Comparison of ENCODE assay signal across 19 cellular contexts in genomic region chr11:6569706-6570105, GRCh38. TPM values are rescaled to one million over a fixed set of nuclear protein-coding genes. Genes with fewer than 3 reads are reported as not detected.
DNase-seq lines count a peak whose midpoint lies in the region; ATAC-seq, FAIRE-seq and TF ChIP-seq lines count a peak whose summit lies in the region.
"Had no signal": no experiment of that assay in that cellular context is flagged by ENCODE, and none has a peak within 500 bp of the region (broad histone marks: within the 10 kb centered on the region; RNA-seq: fewer than 3 reads in every experiment).

No MANE protein-coding gene starts in this region.

- 24% methylated on average over 5 of the region's 5 CpGs for WGBS in K562 (ENCODE audit: insufficient coverage, low coverage, missing lambda C conversion rate)
- WGBS in heart right ventricle, 2 donors = 88% methylated on average over 5 of the region's 5 CpGs

- DNase-seq in activated naive CD4-positive, alpha-beta T cell treated with anti-CD3 and anti-CD28 coated beads, Interleukin-2, amount 10 ng/mL, durations not matched to agents 7 days and 5 days = no peak
- DNase-seq in activated naive CD4-positive, alpha-beta T cell treated with anti-CD3 and anti-CD28 coated beads for 36 hours = no peak
- DNase-seq in GM12892 (ENCODE audit: insufficient read length) = no peak
- DNase-seq in K562 (ENCODE audit: extremely low read depth in 1 of 4, low spot score in 3 of 4) = no peak
- no peak for DNase-seq in NCI-H2227 treated with DMSO at 0.1 percent for 48 hours (lab: John Stamatoyannopoulos, UW)
- DNase-seq in activated T-cell treated with anti-CD3 and anti-CD28 coated beads, Interleukin-2, amount 50 U/mL, for 24 hours = no peak
- DNase-seq in heart right ventricle = no peak
- DNase-seq: Caco-2; CD4-positive, CD25-positive, alpha-beta regulatory T cell; H7 had no signal

- TF ChIP-seq POLR2A in GM12892 (IDR thresholded peaks at IDR 0.05; ENCODE audit: low read depth, low read length) (no peak), K562 (conservative IDR thresholded peaks at IDR 0.05) (no peak)

- H4K20me1 ChIP-seq in K562 (replicated peaks; ENCODE audit: control insufficient read depth, insufficient read depth, low read length) = no peaks in the 10 kb centered on the region

- H3K27ac ChIP-seq in K562 (ENCODE audit: extremely low read depth, low read depth, low read length) (peak overlapping the region; percentile 25; the same call in 1 of the 3 replicates), heart right ventricle (no peak overlapping the region)
- H3K27ac ChIP-seq: BLaER1 treated with 17β-estradiol and CSF1 and Interleukin-3, amounts not matched to agents 10 nM and 100 nM had no signal

- H3K4me3 ChIP-seq in K562 (no peak overlapping the region), heart right ventricle (no peak overlapping the region)
- H3K4me3 ChIP-seq: BLaER1 treated with 17β-estradiol and CSF1 and Interleukin-3, amounts not matched to agents 10 nM and 100 nM had no signal

- H3K9me3 ChIP-seq in K562 (replicated peaks; ENCODE audit: control insufficient read depth, insufficient read depth, low read depth, low read length) = no peaks in the 10 kb centered on the region
- H3K9me3 ChIP-seq in heart right ventricle = no peaks in the 10 kb centered on the region
- H3K9me3 ChIP-seq: Caco-2 had no signal

- BruUV-seq in K562 (replicated peaks; lab: Mats Ljungman, UMichigan) = no TSS peak

- H3K4me1 ChIP-seq in K562 (replicated peaks in 1 of 2; ENCODE audit: control insufficient read depth in 2 of 2, insufficient read depth in 2 of 2, low read length in 2 of 2) (peaks cover 32 to 45% of the 10 kb centered on the region in 2 experiments), heart right ventricle (peaks cover 0 to 27% (median 11%) of the 10 kb centered on the region in 9 donors)
- H3K4me1 ChIP-seq: Caco-2 had no signal

- intact Hi-C loops in activated naive CD4-positive, alpha-beta T cell treated with anti-CD3 and anti-CD28 coated beads for 36 hours (cut with micrococcal nuclease) = no loop called here
- intact Hi-C loops in K562 (cut with micrococcal nuclease) (loop anchor here (2.0 kb wide), 2 partner anchors 33 to 39 kb away; partner anchors contain the start of genes ILK and RRP8), heart right ventricle (cut with DNase I) (no loop called here)

- H3K9ac ChIP-seq in K562 (ENCODE audit: insufficient read depth in 1 of 2, low read depth in 2 of 2, low read length in 2 of 2) = peak overlapping the region in 1 of 2 experiments; percentile 37; a peak in 2 of 4 replicates
- H3K9ac ChIP-seq: BLaER1 treated with 17β-estradiol and CSF1 and Interleukin-3, amounts not matched to agents 10 nM and 100 nM had no signal

- H3K4me2 ChIP-seq in K562 (ENCODE audit: insufficient read depth, low read length) = peak overlapping the region; percentile 53
- H3K4me2 ChIP-seq: GM23338 had no signal

- H3K79me2 ChIP-seq in K562 (ENCODE audit: control insufficient read depth, insufficient read depth, low read length) = no peaks in the 10 kb centered on the region

- no peak for TF ChIP-seq CTCF in K562 (IDR thresholded peaks at IDR 0.05 in 2 of 3, conservative IDR thresholded peaks at IDR 0.05 in 1 of 3; ENCODE audit: insufficient read depth in 2 of 3, low read depth in 1 of 3, low read length in 3 of 3)
- TF ChIP-seq CTCF in nephron (IDR thresholded peaks at IDR 0.05; ENCODE audit: unreplicated experiment in 3 of 3) = no peak
- TF ChIP-seq CTCF in heart right ventricle (IDR thresholded peaks at IDR 0.05) = no peak

- H3K27me3 Mint-ChIP-seq in activated naive CD4-positive, alpha-beta T cell treated with anti-CD3 and anti-CD28 coated beads, Interleukin-2, amount 10 ng/mL, durations not matched to agents 7 days and 5 days = no peaks in the 10 kb centered on the region
- no peaks in the 10 kb centered on the region for H3K27me3 Mint-ChIP-seq in activated naive CD4-positive, alpha-beta T cell treated with anti-CD3 and anti-CD28 coated beads for 36 hours (ENCODE audit: low read depth)
- H3K27me3 Mint-ChIP-seq in nephron (ENCODE audit: low read depth) = no peaks in the 10 kb centered on the region
- H3K27me3 Mint-ChIP-seq in activated T-cell treated with anti-CD3 and anti-CD28 coated beads, Interleukin-2, amount 50 U/mL, for 24 hours = no peaks in the 10 kb centered on the region
- H3K27me3 Mint-ChIP-seq: B cell; CD4-positive, CD25-positive, alpha-beta regulatory T cell; IgD-negative memory B cell had no signal

- no peaks in the 10 kb centered on the region for H3K36me3 ChIP-seq in K562 (ENCODE audit: control insufficient read depth, insufficient read depth, low read length)
- H3K36me3 ChIP-seq in heart right ventricle = peaks cover 0 to 8% (median 0%) of the 10 kb centered on the region in 9 donors

- no peak for TF ChIP-seq EP300 in K562 (IDR thresholded peaks at IDR 0.05; ENCODE audit: low read length)

- in situ Hi-C loops in K562 (cut with MboI) = no loop called here

- ATAC-seq in K562 = no peak; the same call in 2 of the 3 replicates
- ATAC-seq in heart right ventricle = no peak
- ATAC-seq: GM23338, HCT116, HepG2 had no signal

- CTCF ChIA-PET in activated naive CD4-positive, alpha-beta T cell treated with anti-CD3 and anti-CD28 coated beads, Interleukin-2, amount 10 ng/mL, durations not matched to agents 7 days and 5 days (lab: Charles Lee) = no interaction called here
- CTCF ChIA-PET in activated naive CD4-positive, alpha-beta T cell treated with anti-CD3 and anti-CD28 coated beads for 36 hours (lab: Charles Lee) = interaction anchor here (0.6 kb wide), 1 partner anchor 967 kb away, joined by 3 read pairs; no protein-coding TSS in a partner anchor
- CTCF ChIA-PET in K562 (lab: Yijun Ruan, JAX; ENCODE audit: low intra/inter-chr PET ratio) = no interaction called here

- H3K27me3 ChIP-seq in K562 (ENCODE audit: control insufficient read depth in 2 of 2, insufficient read depth in 2 of 2, low read length in 2 of 2) = no peaks in the 10 kb centered on the region
- H3K27me3 ChIP-seq in heart right ventricle = no peaks in the 10 kb centered on the region
- H3K27me3 ChIP-seq: BLaER1 treated with 17β-estradiol and CSF1 and Interleukin-3, amounts not matched to agents 10 nM and 100 nM had no signal

- H3K9me3 Mint-ChIP-seq in activated naive CD4-positive, alpha-beta T cell treated with anti-CD3 and anti-CD28 coated beads, Interleukin-2, amount 10 ng/mL, durations not matched to agents 7 days and 5 days = no peaks in the 10 kb centered on the region
- no peaks in the 10 kb centered on the region for H3K9me3 Mint-ChIP-seq in activated naive CD4-positive, alpha-beta T cell treated with anti-CD3 and anti-CD28 coated beads for 36 hours
- H3K9me3 Mint-ChIP-seq in nephron = no peaks in the 10 kb centered on the region
- H3K9me3 Mint-ChIP-seq in activated T-cell treated with anti-CD3 and anti-CD28 coated beads, Interleukin-2, amount 50 U/mL, for 24 hours = no peaks in the 10 kb centered on the region
- H3K9me3 Mint-ChIP-seq: CD4-positive, CD25-positive, alpha-beta regulatory T cell; GM23338; IgD-negative memory B cell had no signal

- TF ChIP-seq RAD21 in K562 (CRISPR knock-in tag; conservative IDR thresholded peaks at IDR 0.05 in 1 of 2, IDR thresholded peaks at IDR 0.05 in 1 of 2) = no peak

- no peaks in the 10 kb centered on the region for H3K4me1 Mint-ChIP-seq in activated naive CD4-positive, alpha-beta T cell treated with anti-CD3 and anti-CD28 coated beads, Interleukin-2, amount 10 ng/mL, durations not matched to agents 7 days and 5 days
- no peaks in the 10 kb centered on the region for H3K4me1 Mint-ChIP-seq in activated naive CD4-positive, alpha-beta T cell treated with anti-CD3 and anti-CD28 coated beads for 36 hours (ENCODE audit: low read depth)
- peaks cover 20% of the 10 kb centered on the region for H3K4me1 Mint-ChIP-seq in nephron
- no peaks in the 10 kb centered on the region for H3K4me1 Mint-ChIP-seq in activated T-cell treated with anti-CD3 and anti-CD28 coated beads, Interleukin-2, amount 50 U/mL, for 24 hours (ENCODE audit: low read depth)
- H3K4me1 Mint-ChIP-seq: B cell had no signal

- peak overlapping the region; percentile 46 for H2AFZ ChIP-seq in K562 (ENCODE audit: low read depth, low read length)

- POLR2A ChIA-PET in K562 (lab: Yijun Ruan, JAX) = interaction anchor here (0.6 to 1.1 kb wide), 2 partner anchors 15 to 88 kb away, joined by 3 to 4 read pairs; partner anchors contain the start of genes ARFIP2 and TIMM10B

- peak overlapping the region; percentile 63 for H3K27ac Mint-ChIP-seq in activated naive CD4-positive, alpha-beta T cell treated with anti-CD3 and anti-CD28 coated beads, Interleukin-2, amount 10 ng/mL, durations not matched to agents 7 days and 5 days
- no peak overlapping the region for H3K27ac Mint-ChIP-seq in activated naive CD4-positive, alpha-beta T cell treated with anti-CD3 and anti-CD28 coated beads for 36 hours
- H3K27ac Mint-ChIP-seq in nephron = peak overlapping the region; percentile 25 to 98 (median 70)
- no peak overlapping the region for H3K27ac Mint-ChIP-seq in activated T-cell treated with anti-CD3 and anti-CD28 coated beads, Interleukin-2, amount 50 U/mL, for 24 hours
- H3K27ac Mint-ChIP-seq: B cell, IgD-negative memory B cell had no signal

- peaks cover 5% of the 10 kb centered on the region for H3K36me3 Mint-ChIP-seq in activated naive CD4-positive, alpha-beta T cell treated with anti-CD3 and anti-CD28 coated beads, Interleukin-2, amount 10 ng/mL, durations not matched to agents 7 days and 5 days
- H3K36me3 Mint-ChIP-seq in activated naive CD4-positive, alpha-beta T cell treated with anti-CD3 and anti-CD28 coated beads for 36 hours (ENCODE audit: low read depth) = peaks cover 4% of the 10 kb centered on the region
- H3K36me3 Mint-ChIP-seq in nephron (ENCODE audit: low read depth) = peaks cover 24% of the 10 kb centered on the region
- H3K36me3 Mint-ChIP-seq in activated T-cell treated with anti-CD3 and anti-CD28 coated beads, Interleukin-2, amount 50 U/mL, for 24 hours (ENCODE audit: low read depth) = peaks cover 35% of the 10 kb centered on the region
- H3K36me3 Mint-ChIP-seq: IgD-negative memory B cell had no signal

- peaks cover 8% of the 10 kb centered on the region for H3K9me1 ChIP-seq in K562 (ENCODE audit: control insufficient read depth, insufficient read depth, low read length)

- H3K4me3 Mint-ChIP-seq in activated naive CD4-positive, alpha-beta T cell treated with anti-CD3 and anti-CD28 coated beads, Interleukin-2, amount 10 ng/mL, durations not matched to agents 7 days and 5 days = no peak overlapping the region
- no peak overlapping the region for H3K4me3 Mint-ChIP-seq in activated naive CD4-positive, alpha-beta T cell treated with anti-CD3 and anti-CD28 coated beads for 36 hours
- no peak overlapping the region for H3K4me3 Mint-ChIP-seq in nephron
- H3K4me3 Mint-ChIP-seq in activated T-cell treated with anti-CD3 and anti-CD28 coated beads, Interleukin-2, amount 50 U/mL, for 24 hours = no peak overlapping the region
- H3K4me3 Mint-ChIP-seq: B cell; CD4-positive, CD25-positive, alpha-beta regulatory T cell; GM23338; IgD-negative memory B cell had no signal

- FAIRE-seq in GM12892 (lab: Jason Lieb, UNC) (peak; percentile 27), K562 (lab: Jason Lieb, UNC) (no peak)
- FAIRE-seq: D721Med, G401.6, HepG2 had no signal

RNA-seq across cellular contexts. Expression of gene RRP8, which starts 33.7 kb away (rescaled TPM):
- 10 to 100 TPM; 31.9 to 33.5 TPM for total RNA-seq in activated naive CD4-positive, alpha-beta T cell treated with anti-CD3 and anti-CD28 coated beads for 36 hours
- 17.4 TPM for polyA plus RNA-seq in GM12892 (2012; ENCODE audit: missing spikeins)
- total RNA-seq in K562 (2011; cell fraction: chromatin; rRNA removed; ENCODE audit: low replicate concordance) = 45.2 and 53.8 TPM in 2 replicates
- 28.2 and 28.5 TPM in 2 replicates for total RNA-seq in K562 (2011; cell fraction: nucleolus; rRNA removed)
- total RNA-seq in K562 (2011; cell fraction: nucleoplasm; rRNA removed) = 33.8 and 40.3 TPM in 2 replicates
- 27.9 and 47.5 TPM in 2 replicates for total RNA-seq in K562 (2014; rRNA removed)
- 33.5 and 37.0 TPM in 2 replicates for total RNA-seq in K562 (2014; rRNA removed; fragmentation: Illumina TruSeq; extraction: Trizol)
- 31.5 and 32.6 TPM in 2 replicates for total RNA-seq in K562 (2015; rRNA removed; fragmentation: Illumina TruSeq; extraction: Trizol)
- 41.0 and 47.2 TPM in 2 replicates for total RNA-seq in K562 (2021)
- 28.1 and 29.8 TPM in 2 replicates for polyA plus RNA-seq in K562 (2011; rRNA removed)
- polyA plus RNA-seq in K562 (2011; cell fraction: cytosol; rRNA removed) = 10.9 and 15.1 TPM in 2 replicates
- polyA plus RNA-seq in K562 (2011; cell fraction: nucleus; rRNA removed) = 30.2 and 30.7 TPM in 2 replicates
- 22.8 and 24.8 TPM in 2 replicates for polyA plus RNA-seq in K562 (2012)
- polyA plus RNA-seq in K562 (2014; fragmentation: Illumina TruSeq; extraction: Trizol) = 34.6 and 47.3 TPM in 2 replicates
- 10 to 100 TPM in 1 of 2 experiments, 1 to 10 TPM in 1; 5.7 to 11.4 TPM for polyA plus RNA-seq in K562 (2014; fragmentation: Nextera tagmentation; extraction: Ambion mirVana)
- polyA plus RNA-seq in K562 (2014; rRNA removed) = 26.1 and 33.4 TPM in 2 replicates
- 19.2 and 20.6 TPM in 2 replicates for polyA minus RNA-seq in K562 (2011; rRNA and poly(A)+ RNA removed)
- polyA minus RNA-seq in K562 (2011; cell fraction: cytosol; rRNA and poly(A)+ RNA removed) = 8.9 and 17.8 TPM in 2 replicates
- 29.8 and 39.9 TPM in 2 replicates for polyA minus RNA-seq in K562 (2011; cell fraction: nucleus; rRNA and poly(A)+ RNA removed)
- 10 to 100 TPM; 12.1 to 23.3 (median 20.5) TPM for total RNA-seq in heart right ventricle
- polyA plus RNA-seq in heart right ventricle = 10 to 100 TPM; 16.1 to 23.0 TPM

RNA-seq across cellular contexts. Expression of gene ILK, which starts 33.9 kb away (rescaled TPM):
- 10 to 100 TPM; 65.2 to 65.7 TPM for total RNA-seq in activated naive CD4-positive, alpha-beta T cell treated with anti-CD3 and anti-CD28 coated beads for 36 hours
- 72.8 TPM for polyA plus RNA-seq in GM12892 (2012; ENCODE audit: missing spikeins)
- total RNA-seq in K562 (2011; cell fraction: chromatin; rRNA removed; ENCODE audit: low replicate concordance) = 143 and 177 TPM in 2 replicates
- total RNA-seq in K562 (2011; cell fraction: nucleolus; rRNA removed) = 86.9 and 104 TPM in 2 replicates
- total RNA-seq in K562 (2011; cell fraction: nucleoplasm; rRNA removed) = 98.0 and 109 TPM in 2 replicates
- 43.3 and 54.7 TPM in 2 replicates for total RNA-seq in K562 (2014; rRNA removed)
- 47.0 and 50.4 TPM in 2 replicates for total RNA-seq in K562 (2014; rRNA removed; fragmentation: Illumina TruSeq; extraction: Trizol)
- 57.3 and 59.0 TPM in 2 replicates for total RNA-seq in K562 (2015; rRNA removed; fragmentation: Illumina TruSeq; extraction: Trizol)
- total RNA-seq in K562 (2021) = 57.9 and 58.9 TPM in 2 replicates
- 95.9 and 108 TPM in 2 replicates for polyA plus RNA-seq in K562 (2011; rRNA removed)
- polyA plus RNA-seq in K562 (2011; cell fraction: cytosol; rRNA removed) = 106 and 115 TPM in 2 replicates
- 190 and 247 TPM in 2 replicates for polyA plus RNA-seq in K562 (2011; cell fraction: nucleus; rRNA removed)
- polyA plus RNA-seq in K562 (2012) = 56.9 and 91.3 TPM in 2 replicates
- 83.6 and 86.9 TPM in 2 replicates for polyA plus RNA-seq in K562 (2014; fragmentation: Illumina TruSeq; extraction: Trizol)
- polyA plus RNA-seq in K562 (2014; fragmentation: Nextera tagmentation; extraction: Ambion mirVana) = 10 to 100 TPM; 49.3 to 85.1 TPM
- polyA plus RNA-seq in K562 (2014; rRNA removed) = 54.5 and 57.3 TPM in 2 replicates
- 81.2 and 84.6 TPM in 2 replicates for polyA minus RNA-seq in K562 (2011; rRNA and poly(A)+ RNA removed)
- polyA minus RNA-seq in K562 (2011; cell fraction: cytosol; rRNA and poly(A)+ RNA removed) = 31.6 and 38.1 TPM in 2 replicates
- polyA minus RNA-seq in K562 (2011; cell fraction: nucleus; rRNA and poly(A)+ RNA removed) = 49.8 and 82.9 TPM in 2 replicates
- total RNA-seq in heart right ventricle = 100 to 1,000 TPM; 150 to 247 (median 204) TPM
- polyA plus RNA-seq in heart right ventricle = 100 to 1,000 TPM; 213 to 244 TPM

RNA-seq across cellular contexts. Expression of gene TAF10, which starts 42.3 kb away (rescaled TPM):
- 100 to 1,000 TPM; 151 to 156 TPM for total RNA-seq in activated naive CD4-positive, alpha-beta T cell treated with anti-CD3 and anti-CD28 coated beads for 36 hours
- 227 TPM for polyA plus RNA-seq in GM12892 (2012; ENCODE audit: missing spikeins)
- total RNA-seq in K562 (2011; cell fraction: chromatin; rRNA removed; ENCODE audit: low replicate concordance) = 41.3 and 76.7 TPM in 2 replicates
- 44.1 and 46.0 TPM in 2 replicates for total RNA-seq in K562 (2011; cell fraction: nucleolus; rRNA removed)
- total RNA-seq in K562 (2011; cell fraction: nucleoplasm; rRNA removed) = 51.3 and 101 TPM in 2 replicates
- 131 and 181 TPM in 2 replicates for total RNA-seq in K562 (2014; rRNA removed)
- 78.6 and 96.2 TPM in 2 replicates for total RNA-seq in K562 (2014; rRNA removed; fragmentation: Illumina TruSeq; extraction: Trizol)
- total RNA-seq in K562 (2015; rRNA removed; fragmentation: Illumina TruSeq; extraction: Trizol) = 89.5 and 105 TPM in 2 replicates
- total RNA-seq in K562 (2021) = 153 and 154 TPM in 2 replicates
- 166 and 197 TPM in 2 replicates for polyA plus RNA-seq in K562 (2011; rRNA removed)
- 173 and 272 TPM in 2 replicates for polyA plus RNA-seq in K562 (2011; cell fraction: cytosol; rRNA removed)
- polyA plus RNA-seq in K562 (2011; cell fraction: nucleus; rRNA removed) = 214 and 295 TPM in 2 replicates
- 232 and 237 TPM in 2 replicates for polyA plus RNA-seq in K562 (2012)
- polyA plus RNA-seq in K562 (2014; fragmentation: Illumina TruSeq; extraction: Trizol) = 120 and 148 TPM in 2 replicates
- 10 to 100 TPM; 19.5 to 28.2 TPM for polyA plus RNA-seq in K562 (2014; fragmentation: Nextera tagmentation; extraction: Ambion mirVana)
- polyA plus RNA-seq in K562 (2014; rRNA removed) = 121 and 186 TPM in 2 replicates
- polyA minus RNA-seq in K562 (2011; rRNA and poly(A)+ RNA removed) = 36.3 and 56.6 TPM in 2 replicates
- 49.1 and 55.1 TPM in 2 replicates for polyA minus RNA-seq in K562 (2011; cell fraction: cytosol; rRNA and poly(A)+ RNA removed)
- polyA minus RNA-seq in K562 (2011; cell fraction: nucleus; rRNA and poly(A)+ RNA removed) = 25.6 and 30.0 TPM in 2 replicates
- total RNA-seq in heart right ventricle = 100 to 1,000 TPM in 1 of 10 donors, 10 to 100 TPM in 9; 78.0 to 101 (median 89.7) TPM
- polyA plus RNA-seq in heart right ventricle = 100 to 1,000 TPM in 1 of 2 donors, 10 to 100 TPM in 1; 93.3 to 254 TPM

RNA-seq across cellular contexts. Expression of gene TPP1, which starts 49.5 kb away (rescaled TPM):
- total RNA-seq in activated naive CD4-positive, alpha-beta T cell treated with anti-CD3 and anti-CD28 coated beads for 36 hours = 10 to 100 TPM; 25.7 to 28.5 TPM
- polyA plus RNA-seq in GM12892 (2012; ENCODE audit: missing spikeins) = 29.4 TPM
- 85.5 and 108 TPM in 2 replicates for total RNA-seq in K562 (2011; cell fraction: chromatin; rRNA removed; ENCODE audit: low replicate concordance)
- total RNA-seq in K562 (2011; cell fraction: nucleolus; rRNA removed) = 98.2 and 104 TPM in 2 replicates
- 118 and 162 TPM in 2 replicates for total RNA-seq in K562 (2011; cell fraction: nucleoplasm; rRNA removed)
- 11.9 and 16.6 TPM in 2 replicates for total RNA-seq in K562 (2014; rRNA removed)
- total RNA-seq in K562 (2014; rRNA removed; fragmentation: Illumina TruSeq; extraction: Trizol) = 7.5 TPM in 2 replicates
- 15.0 and 16.3 TPM in 2 replicates for total RNA-seq in K562 (2015; rRNA removed; fragmentation: Illumina TruSeq; extraction: Trizol)
- total RNA-seq in K562 (2021) = 45.5 and 50.2 TPM in 2 replicates
- polyA plus RNA-seq in K562 (2011; rRNA removed) = 29.4 and 54.6 TPM in 2 replicates
- 35.7 and 56.0 TPM in 2 replicates for polyA plus RNA-seq in K562 (2011; cell fraction: cytosol; rRNA removed)
- polyA plus RNA-seq in K562 (2011; cell fraction: nucleus; rRNA removed) = 88.3 and 109 TPM in 2 replicates
- 62.0 and 173 TPM in 2 replicates for polyA plus RNA-seq in K562 (2012)
- polyA plus RNA-seq in K562 (2014; fragmentation: Illumina TruSeq; extraction: Trizol) = 59.9 and 75.8 TPM in 2 replicates
- polyA plus RNA-seq in K562 (2014; fragmentation: Nextera tagmentation; extraction: Ambion mirVana) = 10 to 100 TPM in 1 of 2 experiments, 1 to 10 TPM in 1; 9.4 to 15.7 TPM
- 25.8 and 38.7 TPM in 2 replicates for polyA plus RNA-seq in K562 (2014; rRNA removed)
- 27.0 and 40.7 TPM in 2 replicates for polyA minus RNA-seq in K562 (2011; rRNA and poly(A)+ RNA removed)
- 42.1 and 45.9 TPM in 2 replicates for polyA minus RNA-seq in K562 (2011; cell fraction: cytosol; rRNA and poly(A)+ RNA removed)
- 22.3 and 26.4 TPM in 2 replicates for polyA minus RNA-seq in K562 (2011; cell fraction: nucleus; rRNA and poly(A)+ RNA removed)
- total RNA-seq in heart right ventricle = 100 to 1,000 TPM in 2 of 10 donors, 10 to 100 TPM in 8; 56.3 to 132 (median 72.6) TPM
- polyA plus RNA-seq in heart right ventricle = 10 to 100 TPM; 31.9 to 34.6 TPM

Comparison
In these comparisons a context has a peak if more than half of its experiments do, and no peak if none do; other contexts are left out.
1. H3K27ac Mint-ChIP-seq: peak in activated naive CD4-positive, alpha-beta T cell treated with anti-CD3 and anti-CD28 coated beads, Interleukin-2, amount 10 ng/mL, durations not matched to agents 7 days and 5 days (single experiment) and nephron (3 of 3); none in activated naive CD4-positive, alpha-beta T cell treated with anti-CD3 and anti-CD28 coated beads for 36 hours (single experiment) and activated T-cell treated with anti-CD3 and anti-CD28 coated beads, Interleukin-2, amount 50 U/mL, for 24 hours (single experiment).